7 cellular contexts compared by ENCODE assay signal in the genomic region with DNA sequence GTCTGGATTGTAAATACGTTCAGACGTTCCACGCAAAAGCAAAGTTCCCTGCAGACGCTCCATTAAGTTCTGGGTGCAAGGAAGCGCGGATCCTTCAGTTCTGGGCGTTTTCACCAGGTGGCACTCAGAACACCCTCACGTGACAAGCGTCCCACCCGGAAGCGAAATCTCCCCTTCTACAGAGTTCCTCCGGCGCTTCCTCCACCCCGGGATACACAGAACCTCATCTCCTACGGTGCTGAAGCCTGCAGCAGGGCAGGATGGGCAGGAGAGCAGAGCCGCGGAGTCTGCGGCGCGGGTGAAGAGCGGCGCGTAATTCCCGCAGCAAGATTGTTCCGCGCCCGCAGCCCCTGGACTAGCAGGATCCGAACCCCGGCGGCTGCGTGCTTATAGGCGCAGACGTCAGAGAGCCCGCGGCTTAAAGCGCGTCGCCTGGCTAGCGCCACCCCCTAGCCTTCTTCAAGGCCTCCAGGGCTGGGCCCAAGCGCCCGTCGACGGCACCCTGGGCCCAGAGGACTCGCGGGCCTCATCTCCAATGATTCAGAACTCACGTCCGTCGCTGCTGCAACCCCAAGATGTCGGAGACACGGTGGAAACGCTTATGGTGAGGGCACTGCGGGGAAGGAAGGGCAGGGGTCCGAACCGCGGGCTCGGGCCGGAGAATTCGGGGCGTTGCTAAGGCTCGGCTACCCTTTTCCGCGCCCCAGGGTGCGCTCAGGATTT.
A peak's percentile ranks its signal among the peaks of the same experiment; 100 is the strongest.
DNase-seq lines count a peak whose midpoint lies in the region; ATAC-seq lines count a peak whose summit lies in the region.

A gene with protein sequence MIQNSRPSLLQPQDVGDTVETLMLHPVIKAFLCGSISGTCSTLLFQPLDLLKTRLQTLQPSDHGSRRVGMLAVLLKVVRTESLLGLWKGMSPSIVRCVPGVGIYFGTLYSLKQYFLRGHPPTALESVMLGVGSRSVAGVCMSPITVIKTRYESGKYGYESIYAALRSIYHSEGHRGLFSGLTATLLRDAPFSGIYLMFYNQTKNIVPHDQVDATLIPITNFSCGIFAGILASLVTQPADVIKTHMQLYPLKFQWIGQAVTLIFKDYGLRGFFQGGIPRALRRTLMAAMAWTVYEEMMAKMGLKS (plus strand): TSS at position 181 of the 723 bp plus-strand sequence. CDS start 355 bp downstream, at position 536.

- DNase-seq in T-helper 2 cell (peak; percentile 50 to 95 (median 76)), caudate nucleus (lab: John Stamatoyannopoulos, UW) (no peak), kidney tubule cell (ENCODE audit: low spot score) (peak; percentile 88), OCI-M2 (lab: John Stamatoyannopoulos, UW; ENCODE audit: unreplicated experiment) (no peak)
- DNase-seq in stimulated activated CD4-positive, alpha-beta T cell treated with anti-CD3 and anti-CD28 coated beads, Interleukin-1b, Interleukin-23, amount 100 ng/mL, for 48 hours, result peak; percentile 86

- peak; percentile 53 for ATAC-seq in GM18873 (IDR thresholded peaks at IDR 0.05; ENCODE audit: low FRiP score, unreplicated experiment)
- ATAC-seq in HG03108 (IDR thresholded peaks at IDR 0.05; ENCODE audit: unreplicated experiment), result peak; percentile 66

- H3K27ac ChIP-seq in caudate nucleus (ENCODE audit: low read depth, low read length), result peak within 1 kb of the TSS; percentile 77

Comparison
In these comparisons a context has a peak if more than half of its experiments do, and no peak if none do; other contexts are left out.
1. DNase-seq: peak in T-helper 2 cell (5 of 5), kidney tubule cell (single experiment) and stimulated activated CD4-positive, alpha-beta T cell treated with anti-CD3 and anti-CD28 coated beads, Interleukin-1b, Interleukin-23, amount 100 ng/mL, for 48 hours (single experiment); none in caudate nucleus (0 of 61) and OCI-M2 (single experiment).